Comparison of ENCODE assay signal across 8 cellular contexts in the genomic region with DNA sequence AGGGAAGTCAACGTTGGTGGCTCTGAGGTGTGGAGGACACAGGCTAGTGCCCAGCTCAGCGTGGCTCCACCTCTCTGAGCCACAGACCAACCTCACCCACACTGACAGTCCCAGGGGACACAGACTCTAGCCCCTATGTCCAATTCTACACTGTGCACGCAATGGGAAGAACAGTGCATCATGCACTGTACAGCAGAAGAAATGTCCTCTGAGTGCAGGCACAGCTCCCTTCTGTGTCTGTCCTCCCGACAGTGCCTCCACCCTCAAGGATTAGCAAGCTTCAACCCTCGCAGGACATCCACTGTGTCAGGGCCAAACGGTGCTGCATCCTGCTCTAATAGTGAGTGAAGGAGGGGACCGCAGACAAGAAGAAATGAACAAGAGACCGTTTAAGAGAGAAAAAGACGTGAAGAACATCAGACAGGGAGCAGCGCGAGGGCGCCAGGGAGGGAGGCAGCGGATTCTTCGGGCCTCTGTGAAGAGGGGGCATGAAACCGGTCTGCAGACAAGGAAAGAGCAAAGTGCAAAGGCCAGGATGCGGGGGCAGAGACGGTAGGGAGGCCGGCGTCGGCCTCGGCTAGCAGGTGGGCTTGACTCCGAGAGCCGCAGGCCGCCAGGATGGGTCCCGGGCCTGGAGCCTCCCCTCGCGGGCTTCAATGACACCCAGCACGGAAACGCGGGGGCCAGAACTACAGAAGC. TPM values are rescaled to one million over a fixed set of nuclear protein-coding genes. Genes with fewer than 3 reads are reported as not detected.
DNase-seq lines count a peak whose midpoint lies in the region; ATAC-seq and TF ChIP-seq lines count a peak whose summit lies in the region.

No MANE protein-coding gene starts in this region.

- ATAC-seq in gastrocnemius medialis = peak in 1 of 2 donors; percentile 4
- ATAC-seq in GM19351 (IDR thresholded peaks at IDR 0.05; ENCODE audit: unreplicated experiment) = no peak
- ATAC-seq in HG02973 (IDR thresholded peaks at IDR 0.05; ENCODE audit: unreplicated experiment) = no peak

- 0 out of 2 replicates have a peak, but pooled peaks have one; percentile 15 for TF ChIP-seq RAD21 in SK-N-SH (IDR thresholded peaks at IDR 0.05; ENCODE audit: low read length)

- H4K20me1 ChIP-seq in SK-N-SH (ENCODE audit: insufficient read depth) = no peaks in the 10 kb centered on the region

- peak overlapping the region; percentile 84 for H3K9ac ChIP-seq in SK-N-SH

- POLR2A ChIA-PET in SK-N-SH (lab: Yijun Ruan, JAX) = interaction anchor here (0.8 to 1.3 kb wide), 4 partner anchors 18 to 96 kb away, joined by 3 to 7 read pairs (median 3); partner anchors contain the start of genes ZNF446, ZNF497, ZNF584 and ZSCAN22

- H3K9me3 ChIP-seq in SK-N-SH (no peaks in the 10 kb centered on the region), gastrocnemius medialis (no peaks in the 10 kb centered on the region)

- H3K27me3 ChIP-seq in SK-N-SH (ENCODE audit: insufficient read depth) (no peaks in the 10 kb centered on the region), gastrocnemius medialis (no peaks in the 10 kb centered on the region)

- H3K4me1 ChIP-seq in SK-N-SH (ENCODE audit: control insufficient read depth in 1 of 2, insufficient read depth in 2 of 2, low read depth in 1 of 2, low read length in 1 of 2) = peaks cover 5 to 22% of the 10 kb centered on the region in 2 experiments; a peak in 1 of 4 replicates
- peaks cover 23 to 29% of the 10 kb centered on the region in 2 donors for H3K4me1 ChIP-seq in gastrocnemius medialis

- TF ChIP-seq CTCF in SK-N-SH (IDR thresholded peaks at IDR 0.05) (no peak), foreskin fibroblast (IDR thresholded peaks at IDR 0.05; ENCODE audit: low read depth, low read length) (no peak), gastrocnemius medialis (IDR thresholded peaks at IDR 0.05 in 4 of 5, conservative IDR thresholded peaks at IDR 0.05 in 1 of 5) (no peak)

- CTCF ChIA-PET in SK-N-SH (lab: Yijun Ruan, JAX) = interaction anchor here (0.7 to 1.7 kb wide), 3 partner anchors 14 to 138 kb away, joined by 3 read pairs; no protein-coding TSS in a partner anchor

- intact Hi-C loops in gastrocnemius medialis (cut with DNase I; ENCODE audit: low total_unique reads) = loop anchor here (1.0 to 5.0 kb wide), 4 partner anchors 53 to 198 kb away; partner anchors contain the start of genes ERVK3-1, ZBTB45 and ZNF274

- peak overlapping the region; percentile 98 for H3K4me2 ChIP-seq in SK-N-SH

- peak overlapping the region; percentile 81 to 89 for H3K27ac ChIP-seq in SK-N-SH (ENCODE audit: low read depth in 2 of 2, low read length in 1 of 2)
- H3K27ac ChIP-seq in gastrocnemius medialis = peak overlapping the region; percentile 78 to 99 (median 94)

- TF ChIP-seq EP300 in SK-N-SH (IDR thresholded peaks at IDR 0.05; ENCODE audit: borderline replicate concordance in 1 of 2, low read depth in 1 of 2, low read length in 1 of 2) = no peak

- in situ Hi-C loops in gastrocnemius medialis (cut with MboI; ENCODE audit: low sequenced_read_pairs in 4 of 4) = no loop called here

- H2AFZ ChIP-seq in SK-N-SH (ENCODE audit: low read depth) = peak overlapping the region; percentile 79; the same call in 1 of the 2 replicates

- no peak for TF ChIP-seq POLR2A in gastrocnemius medialis (IDR thresholded peaks at IDR 0.05)

- H3K4me3 ChIP-seq in SK-N-SH (ENCODE audit: low read depth in 2 of 2, low read length in 1 of 2) (peak overlapping the region; percentile 56 to 99), foreskin fibroblast (ENCODE audit: low read depth in 1 of 2, low read length in 2 of 2) (peak overlapping the region; percentile 71 to 79), gastrocnemius medialis (peak overlapping the region; percentile 70 to 95 (median 81))

- WGBS in SK-N-SH (ENCODE audit: low lambda C conversion rate) = 9% methylated on average over 18 of the region's 30 CpGs

- H3K79me2 ChIP-seq in SK-N-SH (ENCODE audit: insufficient read depth) = peaks cover 21% of the 10 kb centered on the region

- DNase-seq in DMS79 treated with DMSO at 0.1 percent for 48 hours (lab: John Stamatoyannopoulos, UW) (peak; percentile 51), DMS79 (lab: John Stamatoyannopoulos, UW) (no peak), SK-N-SH (no peak), foreskin fibroblast (no peak), gastrocnemius medialis (no peak), SW 1271 (lab: John Stamatoyannopoulos, UW) (no peak)

- H3F3A ChIP-seq in SK-N-SH (replicated peaks; ENCODE audit: insufficient read depth) = peaks cover 12% of the 10 kb centered on the region

- no peaks in the 10 kb centered on the region for H3K36me3 ChIP-seq in SK-N-SH (replicated peaks in 1 of 2; ENCODE audit: control insufficient read depth in 1 of 2, insufficient read depth in 2 of 2, low read length in 1 of 2)
- no peaks in the 10 kb centered on the region for H3K36me3 ChIP-seq in gastrocnemius medialis

- no peaks in the 10 kb centered on the region for H3K9me2 ChIP-seq in SK-N-SH

TF ChIP-seq in SK-N-SH, 30 proteins besides CTCF, POLR2A, EP300 and RAD21:
- TF ChIP-seq MAX (IDR thresholded peaks at IDR 0.05; ENCODE audit: low read depth) (no peak), SIN3A (IDR thresholded peaks at IDR 0.05; ENCODE audit: borderline replicate concordance, low read depth, low read length) (0 out of 2 replicates have a peak, but pooled peaks have one; percentile 63)

RNA-seq across cellular contexts. Expression of gene ZNF837, which starts 0.6 kb away (rescaled TPM):
- polyA plus RNA-seq in SK-N-SH (2012; rRNA removed) = 1.2 and 1.6 TPM in 2 replicates
- 0.58 and 1.1 TPM in 2 replicates for polyA plus RNA-seq in SK-N-SH (2012; cell fraction: cytosol; rRNA removed)
- polyA plus RNA-seq in SK-N-SH (2012; cell fraction: nucleus; rRNA removed) = 2.2 and 3.3 TPM in 2 replicates
- total RNA-seq in gastrocnemius medialis = under 1 TPM in 2 of 4 donors, not detected in 2; 0.11 to 0.36 TPM

RNA-seq across cellular contexts. Expression of gene RPS5, which starts 6.9 kb away (rescaled TPM):
- 3,905 and 4,334 TPM in 2 replicates for polyA plus RNA-seq in SK-N-SH (2012; rRNA removed)
- 2,353 and 3,574 TPM in 2 replicates for polyA plus RNA-seq in SK-N-SH (2012; cell fraction: cytosol; rRNA removed)
- 1,227 and 1,326 TPM in 2 replicates for polyA plus RNA-seq in SK-N-SH (2012; cell fraction: nucleus; rRNA removed)
- 1,000 to 10,000 TPM; 1,345 to 1,665 (median 1,438) TPM for total RNA-seq in gastrocnemius medialis

RNA-seq across cellular contexts. Expression of gene RNF225, which starts 15.3 kb away (rescaled TPM):
- polyA plus RNA-seq in SK-N-SH (2012; rRNA removed) = 0.13 TPM in 1 of 2 replicates, not detected in the other
- not detected in 2 replicates for polyA plus RNA-seq in SK-N-SH (2012; cell fraction: cytosol; rRNA removed)
- 0.09 TPM in 1 of 2 replicates, not detected in the other for polyA plus RNA-seq in SK-N-SH (2012; cell fraction: nucleus; rRNA removed)
- not detected for total RNA-seq in gastrocnemius medialis

RNA-seq across cellular contexts. Expression of gene ZNF497, which starts 17.6 kb away (rescaled TPM):
- polyA plus RNA-seq in SK-N-SH (2012; rRNA removed) = 1.0 and 1.1 TPM in 2 replicates
- 0.30 and 0.45 TPM in 2 replicates for polyA plus RNA-seq in SK-N-SH (2012; cell fraction: cytosol; rRNA removed)
- polyA plus RNA-seq in SK-N-SH (2012; cell fraction: nucleus; rRNA removed) = 8.1 and 13.1 TPM in 2 replicates
- under 1 TPM in 3 of 4 donors, not detected in 1; 0.07 to 0.87 (median 0.36) TPM for total RNA-seq in gastrocnemius medialis

RNA-seq across cellular contexts. Expression of gene A1BG, which starts 26.9 kb away (rescaled TPM):
- polyA plus RNA-seq in SK-N-SH (2012; rRNA removed) = 61.4 and 62.6 TPM in 2 replicates
- 39.1 and 61.2 TPM in 2 replicates for polyA plus RNA-seq in SK-N-SH (2012; cell fraction: cytosol; rRNA removed)
- 23.3 and 58.0 TPM in 2 replicates for polyA plus RNA-seq in SK-N-SH (2012; cell fraction: nucleus; rRNA removed)
- 10 to 100 TPM in 1 of 4 donors, 1 to 10 TPM in 2, not detected in 1; 4.5 to 12.5 (median 9.0) TPM for total RNA-seq in gastrocnemius medialis
